In genomic region chr17:58324409-58325288, GRCh38 we compare ENCODE assay signal across 8 cellular contexts. TPM values are rescaled to one million over a fixed set of nuclear protein-coding genes. Genes with fewer than 3 reads are reported as not detected.
DNase-seq lines count a peak whose midpoint lies in the region; FAIRE-seq and TF ChIP-seq lines count a peak whose summit lies in the region.

No MANE protein-coding gene starts in this region.

- TF ChIP-seq CTCF in BE2C (IDR thresholded peaks at IDR 0.05; ENCODE audit: low read depth, low read length): no peak
- TF ChIP-seq CTCF in astrocyte of the spinal cord (IDR thresholded peaks at IDR 0.05; ENCODE audit: low read depth, low read length): no peak
- TF ChIP-seq CTCF in kidney (IDR thresholded peaks at IDR 0.05; ENCODE audit: borderline replicate concordance, extremely low read depth, insufficient read depth): no peak

- H3K4me2 ChIP-seq in Karpas-422 (ENCODE audit: low read depth, low read length, poor library complexity, severe bottlenecking): no peak overlapping the region

- peaks cover 11% of the 10 kb centered on the region for H3K4me1 ChIP-seq in BE2C
- H3K4me1 ChIP-seq in Karpas-422 (ENCODE audit: low read length): peaks cover 33% of the 10 kb centered on the region
- H3K4me1 ChIP-seq in kidney (ENCODE audit: control insufficient read depth in 1 of 2, insufficient read depth in 1 of 2, low read depth in 1 of 2, low read length in 2 of 2): peaks cover 0 to 9% of the 10 kb centered on the region in 2 donors
- H3K4me1 ChIP-seq in stomach smooth muscle (ENCODE audit: control insufficient read depth, insufficient read depth, low read length): peaks cover 22% of the 10 kb centered on the region

- in situ Hi-C loops in astrocyte of the spinal cord (cut with HindIII; ENCODE audit: low sequenced_read_pairs): no loop called here

- no peak overlapping the region for H2AFZ ChIP-seq in Karpas-422 (ENCODE audit: low read length)

- FAIRE-seq in kidney (lab: Jason Lieb, UNC): no peak

- intact Hi-C loops in kidney (cut with DNase I): no loop called here

- H3K9ac ChIP-seq in Karpas-422 (ENCODE audit: low read length): no peak overlapping the region
- peak overlapping the region; percentile 79 to 88 for H3K9ac ChIP-seq in kidney (ENCODE audit: low read length in 2 of 2)
- H3K9ac ChIP-seq in stomach smooth muscle (ENCODE audit: low read length in 2 of 2): peak overlapping the region; percentile 77 to 87

- no peaks in the 10 kb centered on the region for H4K20me1 ChIP-seq in Karpas-422 (ENCODE audit: insufficient read depth, low read depth, low read length)

- H3K9me2 ChIP-seq in Karpas-422 (replicated peaks; ENCODE audit: insufficient read depth, low read length): no peaks in the 10 kb centered on the region

- H3K27me3 ChIP-seq in BE2C (no peaks in the 10 kb centered on the region), Karpas-422 (ENCODE audit: low read length) (no peaks in the 10 kb centered on the region), stomach smooth muscle (ENCODE audit: control insufficient read depth in 1 of 2, insufficient read depth in 2 of 2, low read length in 2 of 2) (no peaks in the 10 kb centered on the region)

- H3K9me3 ChIP-seq in BE2C: no peaks in the 10 kb centered on the region
- no peaks in the 10 kb centered on the region for H3K9me3 ChIP-seq in Karpas-422 (ENCODE audit: low read length)
- H3K9me3 ChIP-seq in kidney (ENCODE audit: control insufficient read depth in 1 of 2, low read length in 2 of 2): no peaks in the 10 kb centered on the region
- H3K9me3 ChIP-seq in stomach smooth muscle (ENCODE audit: control insufficient read depth in 2 of 2, low read length in 2 of 2): no peaks in the 10 kb centered on the region

- no peaks in the 10 kb centered on the region for H3K36me3 ChIP-seq in BE2C
- H3K36me3 ChIP-seq in Karpas-422 (ENCODE audit: insufficient read depth, low read length): peaks cover 3% of the 10 kb centered on the region; the same call in 1 of the 2 replicates
- peaks cover 3 to 4% of the 10 kb centered on the region in 2 donors for H3K36me3 ChIP-seq in kidney (ENCODE audit: control insufficient read depth in 1 of 2, insufficient read depth in 2 of 2, low read length in 2 of 2)
- peaks cover 0 to 5% of the 10 kb centered on the region in 2 donors for H3K36me3 ChIP-seq in stomach smooth muscle (ENCODE audit: control insufficient read depth in 2 of 2, insufficient read depth in 2 of 2, low read length in 2 of 2)

- H3K79me2 ChIP-seq in Karpas-422 (ENCODE audit: low read length): no peaks in the 10 kb centered on the region

- H3K4me3 ChIP-seq in BE2C (ENCODE audit: low read depth, low read length): peak overlapping the region; percentile 64
- H3K4me3 ChIP-seq in Karpas-422 (ENCODE audit: low read length): no peak overlapping the region
- peak overlapping the region; percentile 31 for H3K4me3 ChIP-seq in astrocyte of the spinal cord (ENCODE audit: low read depth, low read length)
- H3K4me3 ChIP-seq in kidney (ENCODE audit: low read length in 2 of 2): peak overlapping the region; percentile 74 to 84
- peak overlapping the region; percentile 83 to 88 for H3K4me3 ChIP-seq in stomach smooth muscle (ENCODE audit: low read length in 2 of 2)

- DNase-seq in BE2C (peak; percentile 71), Karpas-422 (peak; percentile 38), astrocyte of the spinal cord (ENCODE audit: low read depth, low spot score) (no peak), kidney (peak; percentile 85), NCI-H226 (no peak), NAMALWA (ENCODE audit: low spot score) (no peak), DMS153 (lab: John Stamatoyannopoulos, UW) (no peak)

- H3K27ac ChIP-seq in Karpas-422 (ENCODE audit: low read length) (no peak overlapping the region), kidney (ENCODE audit: low read depth in 2 of 2, low read length in 2 of 2) (no peak overlapping the region), stomach smooth muscle (ENCODE audit: low read length) (peak overlapping the region; percentile 53)

RNA-seq across cellular contexts. Expression of gene TSPOAP1, which starts 3.9 kb away (rescaled TPM):
- polyA plus RNA-seq in BE2C (2012; ENCODE audit: insufficient read depth, insufficient read length, low read depth): 3.1 TPM
- total RNA-seq in Karpas-422 (2014; rRNA removed; shearing (Covaris generic); ENCODE audit: low replicate concordance): 7.8 and 14.0 TPM in 2 replicates
- total RNA-seq in kidney: 30.6 TPM
- 12.5 TPM for polyA plus RNA-seq in kidney (ENCODE audit: insufficient read depth, low read depth, low replicate concordance)

RNA-seq across cellular contexts. Expression of gene SUPT4H1, which starts 27.4 kb away (rescaled TPM):
- polyA plus RNA-seq in BE2C (2012; ENCODE audit: insufficient read depth, insufficient read length, low read depth): 510 TPM
- total RNA-seq in Karpas-422 (2014; rRNA removed; shearing (Covaris generic); ENCODE audit: low replicate concordance): 50.2 and 64.7 TPM in 2 replicates
- 60.5 TPM for total RNA-seq in kidney
- 129 TPM for polyA plus RNA-seq in kidney (ENCODE audit: insufficient read depth, low read depth, low replicate concordance)

RNA-seq across cellular contexts. Expression of gene MPO, which starts 43.9 kb away (rescaled TPM):
- not detected for polyA plus RNA-seq in BE2C (2012; ENCODE audit: insufficient read depth, insufficient read length, low read depth)
- not detected in 2 replicates for total RNA-seq in Karpas-422 (2014; rRNA removed; shearing (Covaris generic); ENCODE audit: low replicate concordance)
- total RNA-seq in kidney: 0.47 TPM
- polyA plus RNA-seq in kidney (ENCODE audit: insufficient read depth, low read depth, low replicate concordance): not detected

Comparison
In these comparisons a context has a peak if more than half of its experiments do, and no peak if none do; other contexts are left out.
1. DNase-seq: peak in BE2C (single experiment), Karpas-422 (single experiment) and kidney (single experiment); none in astrocyte of the spinal cord (single experiment), NCI-H226 (single experiment), NAMALWA (single experiment) and DMS153 (single experiment).